1 cellular context compared by ENCODE assay signal in the genomic region with DNA sequence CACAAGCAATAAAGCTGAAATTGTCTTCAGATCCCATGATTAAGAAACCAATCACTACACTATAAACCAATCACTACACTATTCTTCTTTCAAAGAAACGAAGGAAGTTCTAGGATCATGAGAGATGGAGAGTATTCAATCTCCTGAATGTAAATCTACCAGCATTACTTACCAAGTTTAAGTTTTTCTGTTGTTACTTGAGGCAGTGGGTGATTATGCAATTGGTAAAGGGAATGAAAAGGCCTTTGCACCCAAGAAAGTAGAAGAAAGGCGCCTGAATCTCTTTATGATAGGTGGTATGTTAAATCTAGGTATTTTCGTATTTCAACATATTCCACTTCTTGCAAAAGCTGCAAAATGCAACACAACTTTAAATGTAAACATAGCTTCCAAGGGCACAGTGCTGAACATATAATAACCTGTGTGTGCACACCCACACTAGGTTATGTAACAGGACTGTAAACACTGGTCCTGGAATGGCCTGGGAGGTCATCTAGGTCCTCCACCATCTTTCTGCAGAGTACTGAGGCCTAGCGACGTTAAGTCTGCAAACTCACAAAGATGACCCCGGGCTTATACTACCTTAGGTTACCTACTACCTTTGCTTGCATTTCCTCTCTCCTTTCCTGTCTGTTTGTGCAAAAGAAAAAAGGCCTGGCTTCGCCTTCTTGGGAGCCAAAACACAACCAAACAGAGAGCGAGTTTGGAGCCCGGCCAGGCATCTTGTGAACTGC.
TF ChIP-seq lines count a peak whose summit lies in the region.

No MANE protein-coding gene starts in this region.

TF ChIP-seq in HepG2, 621 proteins besides CTCF, POLR2A, EP300 and RAD21 (continued from another document and continues in another):
- peak; percentile 38; the same call in 1 of the 2 replicates for TF ChIP-seq ARID4A (CRISPR knock-in tag; IDR thresholded peaks at IDR 0.05; ENCODE audit: borderline replicate concordance)
- TF ChIP-seq, protein P1, sequence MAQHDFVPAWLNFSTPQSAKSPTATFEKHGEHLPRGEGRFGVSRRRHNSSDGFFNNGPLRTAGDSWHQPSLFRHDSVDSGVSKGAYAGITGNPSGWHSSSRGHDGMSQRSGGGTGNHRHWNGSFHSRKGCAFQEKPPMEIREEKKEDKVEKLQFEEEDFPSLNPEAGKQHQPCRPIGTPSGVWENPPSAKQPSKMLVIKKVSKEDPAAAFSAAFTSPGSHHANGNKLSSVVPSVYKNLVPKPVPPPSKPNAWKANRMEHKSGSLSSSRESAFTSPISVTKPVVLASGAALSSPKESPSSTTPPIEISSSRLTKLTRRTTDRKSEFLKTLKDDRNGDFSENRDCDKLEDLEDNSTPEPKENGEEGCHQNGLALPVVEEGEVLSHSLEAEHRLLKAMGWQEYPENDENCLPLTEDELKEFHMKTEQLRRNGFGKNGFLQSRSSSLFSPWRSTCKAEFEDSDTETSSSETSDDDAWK (CRISPR knock-in tag; IDR thresholded peaks at IDR 0.05) = no peak
- no peak; the same call in 1 of the 2 replicates for TF ChIP-seq ARID2 (CRISPR knock-in tag; IDR thresholded peaks at IDR 0.05; ENCODE audit: borderline replicate concordance)
- TF ChIP-seq ZNF639 (CRISPR knock-in tag; conservative IDR thresholded peaks at IDR 0.05) = 0 out of 2 replicates have a peak, but pooled peaks have one; percentile 36
- no peak for TF ChIP-seq ARNT (IDR thresholded peaks at IDR 0.05)
- TF ChIP-seq FUBP1 (CRISPR knock-in tag; IDR thresholded peaks at IDR 0.05; ENCODE audit: borderline replicate concordance) = no peak
- TF ChIP-seq, protein P2, sequence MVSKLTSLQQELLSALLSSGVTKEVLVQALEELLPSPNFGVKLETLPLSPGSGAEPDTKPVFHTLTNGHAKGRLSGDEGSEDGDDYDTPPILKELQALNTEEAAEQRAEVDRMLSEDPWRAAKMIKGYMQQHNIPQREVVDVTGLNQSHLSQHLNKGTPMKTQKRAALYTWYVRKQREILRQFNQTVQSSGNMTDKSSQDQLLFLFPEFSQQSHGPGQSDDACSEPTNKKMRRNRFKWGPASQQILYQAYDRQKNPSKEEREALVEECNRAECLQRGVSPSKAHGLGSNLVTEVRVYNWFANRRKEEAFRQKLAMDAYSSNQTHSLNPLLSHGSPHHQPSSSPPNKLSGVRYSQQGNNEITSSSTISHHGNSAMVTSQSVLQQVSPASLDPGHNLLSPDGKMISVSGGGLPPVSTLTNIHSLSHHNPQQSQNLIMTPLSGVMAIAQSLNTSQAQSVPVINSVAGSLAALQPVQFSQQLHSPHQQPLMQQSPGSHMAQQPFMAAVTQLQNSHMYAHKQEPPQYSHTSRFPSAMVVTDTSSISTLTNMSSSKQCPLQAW (CRISPR knock-in tag; IDR thresholded peaks at IDR 0.05) = 0 out of 2 replicates have a peak, but pooled peaks have one; percentile 50
- TF ChIP-seq ZMAT3 (CRISPR knock-in tag; conservative IDR thresholded peaks at IDR 0.05) = no peak
- TF ChIP-seq, protein P3, sequence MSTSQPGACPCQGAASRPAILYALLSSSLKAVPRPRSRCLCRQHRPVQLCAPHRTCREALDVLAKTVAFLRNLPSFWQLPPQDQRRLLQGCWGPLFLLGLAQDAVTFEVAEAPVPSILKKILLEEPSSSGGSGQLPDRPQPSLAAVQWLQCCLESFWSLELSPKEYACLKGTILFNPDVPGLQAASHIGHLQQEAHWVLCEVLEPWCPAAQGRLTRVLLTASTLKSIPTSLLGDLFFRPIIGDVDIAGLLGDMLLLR (CRISPR knock-in tag; IDR thresholded peaks at IDR 0.05) = no peak
- no peak for TF ChIP-seq SMAD9 (CRISPR knock-in tag; IDR thresholded peaks at IDR 0.05)
- TF ChIP-seq, protein P4, sequence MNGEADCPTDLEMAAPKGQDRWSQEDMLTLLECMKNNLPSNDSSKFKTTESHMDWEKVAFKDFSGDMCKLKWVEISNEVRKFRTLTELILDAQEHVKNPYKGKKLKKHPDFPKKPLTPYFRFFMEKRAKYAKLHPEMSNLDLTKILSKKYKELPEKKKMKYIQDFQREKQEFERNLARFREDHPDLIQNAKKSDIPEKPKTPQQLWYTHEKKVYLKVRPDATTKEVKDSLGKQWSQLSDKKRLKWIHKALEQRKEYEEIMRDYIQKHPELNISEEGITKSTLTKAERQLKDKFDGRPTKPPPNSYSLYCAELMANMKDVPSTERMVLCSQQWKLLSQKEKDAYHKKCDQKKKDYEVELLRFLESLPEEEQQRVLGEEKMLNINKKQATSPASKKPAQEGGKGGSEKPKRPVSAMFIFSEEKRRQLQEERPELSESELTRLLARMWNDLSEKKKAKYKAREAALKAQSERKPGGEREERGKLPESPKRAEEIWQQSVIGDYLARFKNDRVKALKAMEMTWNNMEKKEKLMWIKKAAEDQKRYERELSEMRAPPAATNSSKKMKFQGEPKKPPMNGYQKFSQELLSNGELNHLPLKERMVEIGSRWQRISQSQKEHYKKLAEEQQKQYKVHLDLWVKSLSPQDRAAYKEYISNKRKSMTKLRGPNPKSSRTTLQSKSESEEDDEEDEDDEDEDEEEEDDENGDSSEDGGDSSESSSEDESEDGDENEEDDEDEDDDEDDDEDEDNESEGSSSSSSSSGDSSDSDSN (CRISPR knock-in tag; IDR thresholded peaks at IDR 0.05) = no peak
- peak; percentile 69 for TF ChIP-seq FOSL2 (CRISPR knock-in tag; IDR thresholded peaks at IDR 0.05)
- peak; percentile 12; the same call in 1 of the 2 replicates for TF ChIP-seq ATF3 (CRISPR knock-in tag; IDR thresholded peaks at IDR 0.05)
- TF ChIP-seq RFX3 (CRISPR knock-in tag; IDR thresholded peaks at IDR 0.05) = peak; percentile 33; the same call in 1 of the 2 replicates
- peak; percentile 80 for TF ChIP-seq HMG20A (CRISPR knock-in tag; IDR thresholded peaks at IDR 0.05; ENCODE audit: borderline replicate concordance)
- no peak for TF ChIP-seq SETDB1 (CRISPR knock-in tag; IDR thresholded peaks at IDR 0.05; ENCODE audit: borderline replicate concordance)
- no peak for TF ChIP-seq ELK4 (CRISPR knock-in tag; IDR thresholded peaks at IDR 0.05; ENCODE audit: borderline replicate concordance)
- TF ChIP-seq ZNF441 (CRISPR knock-in tag; IDR thresholded peaks at IDR 0.05; ENCODE audit: borderline replicate concordance) = peak; percentile 7; the same call in 1 of the 2 replicates
- TF ChIP-seq ZNF713 (CRISPR knock-in tag; IDR thresholded peaks at IDR 0.05) = no peak
- TF ChIP-seq RFX5 (IDR thresholded peaks at IDR 0.05; ENCODE audit: low read depth, low read length) = no peak
- no peak for TF ChIP-seq SOX13 (IDR thresholded peaks at IDR 0.05)
- TF ChIP-seq SOX13 (CRISPR knock-in tag; conservative IDR thresholded peaks at IDR 0.05 in 1 of 2, IDR thresholded peaks at IDR 0.05 in 1 of 2) = peak in 1 of 2 experiments; percentile 83; a peak in 2 of 4 replicates
- TF ChIP-seq KLF16 (CRISPR knock-in tag; IDR thresholded peaks at IDR 0.05) = peak in 1 of 2 experiments; percentile 80; a peak in 2 of 4 replicates
- no peak for TF ChIP-seq SP140L (CRISPR knock-in tag; IDR thresholded peaks at IDR 0.05; ENCODE audit: borderline replicate concordance)
- no peak for TF ChIP-seq ZFP82 (CRISPR knock-in tag; IDR thresholded peaks at IDR 0.05; ENCODE audit: borderline replicate concordance)
- TF ChIP-seq NFKB2 (CRISPR knock-in tag; IDR thresholded peaks at IDR 0.05; ENCODE audit: borderline replicate concordance) = no peak
- no peak for TF ChIP-seq ZNF567 (CRISPR knock-in tag; IDR thresholded peaks at IDR 0.05; ENCODE audit: borderline replicate concordance)
- TF ChIP-seq, protein P5, sequence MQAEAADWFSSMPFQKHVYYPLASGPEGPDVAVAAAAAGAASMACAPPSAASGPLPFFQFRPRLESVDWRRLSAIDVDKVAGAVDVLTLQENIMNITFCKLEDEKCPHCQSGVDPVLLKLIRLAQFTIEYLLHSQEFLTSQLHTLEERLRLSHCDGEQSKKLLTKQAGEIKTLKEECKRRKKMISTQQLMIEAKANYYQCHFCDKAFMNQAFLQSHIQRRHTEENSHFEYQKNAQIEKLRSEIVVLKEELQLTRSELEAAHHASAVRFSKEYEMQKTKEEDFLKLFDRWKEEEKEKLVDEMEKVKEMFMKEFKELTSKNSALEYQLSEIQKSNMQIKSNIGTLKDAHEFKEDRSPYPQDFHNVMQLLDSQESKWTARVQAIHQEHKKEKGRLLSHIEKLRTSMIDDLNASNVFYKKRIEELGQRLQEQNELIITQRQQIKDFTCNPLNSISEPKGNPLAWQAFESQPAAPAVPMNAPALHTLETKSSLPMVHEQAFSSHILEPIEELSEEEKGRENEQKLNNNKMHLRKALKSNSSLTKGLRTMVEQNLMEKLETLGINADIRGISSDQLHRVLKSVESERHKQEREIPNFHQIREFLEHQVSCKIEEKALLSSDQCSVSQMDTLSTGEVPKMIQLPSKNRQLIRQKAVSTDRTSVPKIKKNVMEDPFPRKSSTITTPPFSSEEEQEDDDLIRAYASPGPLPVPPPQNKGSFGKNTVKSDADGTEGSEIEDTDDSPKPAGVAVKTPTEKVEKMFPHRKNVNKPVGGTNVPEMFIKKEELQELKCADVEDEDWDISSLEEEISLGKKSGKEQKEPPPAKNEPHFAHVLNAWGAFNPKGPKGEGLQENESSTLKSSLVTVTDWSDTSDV (CRISPR knock-in tag; IDR thresholded peaks at IDR 0.05) = no peak
- TF ChIP-seq, protein P6, sequence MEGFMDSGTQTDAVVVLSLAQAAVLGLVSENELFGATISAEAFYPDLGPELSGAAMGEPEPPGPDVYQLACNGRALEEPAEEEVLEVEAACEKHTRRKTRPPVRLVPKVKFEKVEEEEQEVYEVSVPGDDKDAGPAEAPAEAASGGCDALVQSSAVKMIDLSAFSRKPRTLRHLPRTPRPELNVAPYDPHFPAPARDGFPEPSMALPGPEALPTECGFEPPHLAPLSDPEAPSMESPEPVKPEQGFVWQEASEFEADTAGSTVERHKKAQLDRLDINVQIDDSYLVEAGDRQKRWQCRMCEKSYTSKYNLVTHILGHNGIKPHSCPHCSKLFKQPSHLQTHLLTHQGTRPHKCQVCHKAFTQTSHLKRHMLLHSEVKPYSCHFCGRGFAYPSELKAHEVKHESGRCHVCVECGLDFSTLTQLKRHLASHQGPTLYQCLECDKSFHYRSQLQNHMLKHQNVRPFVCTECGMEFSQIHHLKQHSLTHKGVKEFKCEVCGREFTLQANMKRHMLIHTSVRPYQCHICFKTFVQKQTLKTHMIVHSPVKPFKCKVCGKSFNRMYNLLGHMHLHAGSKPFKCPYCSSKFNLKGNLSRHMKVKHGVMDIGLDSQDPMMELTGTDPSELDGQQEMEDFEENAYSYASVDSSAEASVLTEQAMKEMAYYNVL (CRISPR knock-in tag; IDR thresholded peaks at IDR 0.05; ENCODE audit: borderline replicate concordance) = no peak
- peak; percentile 42; the same call in 1 of the 2 replicates for TF ChIP-seq TBX3 (IDR thresholded peaks at IDR 0.05; ENCODE audit: borderline replicate concordance)
